In genomic region chr6:127538750-127539264, GRCh38 we compare ENCODE assay signal across 1 cellular context.
TF ChIP-seq lines count a peak whose summit lies in the region.

No MANE protein-coding gene starts in this region.

TF ChIP-seq in GM23338, 12 proteins besides CTCF, POLR2A, EP300 and RAD21 (continued from another document):
- no peak for TF ChIP-seq REST (IDR thresholded peaks at IDR 0.05; ENCODE audit: unreplicated experiment)
- TF ChIP-seq EZH2phosphoT487 (IDR thresholded peaks at IDR 0.05; ENCODE audit: unreplicated experiment), result no peak
- no peak for TF ChIP-seq STAT1 (IDR thresholded peaks at IDR 0.05; ENCODE audit: unreplicated experiment)
- no peak for TF ChIP-seq ZNF114 (CRISPR knock-in tag; IDR thresholded peaks at IDR 0.05)
TF ChIP-seq in GM23338: peak in this region for 0.
